8 cellular contexts compared by ENCODE assay signal in the genomic region with DNA sequence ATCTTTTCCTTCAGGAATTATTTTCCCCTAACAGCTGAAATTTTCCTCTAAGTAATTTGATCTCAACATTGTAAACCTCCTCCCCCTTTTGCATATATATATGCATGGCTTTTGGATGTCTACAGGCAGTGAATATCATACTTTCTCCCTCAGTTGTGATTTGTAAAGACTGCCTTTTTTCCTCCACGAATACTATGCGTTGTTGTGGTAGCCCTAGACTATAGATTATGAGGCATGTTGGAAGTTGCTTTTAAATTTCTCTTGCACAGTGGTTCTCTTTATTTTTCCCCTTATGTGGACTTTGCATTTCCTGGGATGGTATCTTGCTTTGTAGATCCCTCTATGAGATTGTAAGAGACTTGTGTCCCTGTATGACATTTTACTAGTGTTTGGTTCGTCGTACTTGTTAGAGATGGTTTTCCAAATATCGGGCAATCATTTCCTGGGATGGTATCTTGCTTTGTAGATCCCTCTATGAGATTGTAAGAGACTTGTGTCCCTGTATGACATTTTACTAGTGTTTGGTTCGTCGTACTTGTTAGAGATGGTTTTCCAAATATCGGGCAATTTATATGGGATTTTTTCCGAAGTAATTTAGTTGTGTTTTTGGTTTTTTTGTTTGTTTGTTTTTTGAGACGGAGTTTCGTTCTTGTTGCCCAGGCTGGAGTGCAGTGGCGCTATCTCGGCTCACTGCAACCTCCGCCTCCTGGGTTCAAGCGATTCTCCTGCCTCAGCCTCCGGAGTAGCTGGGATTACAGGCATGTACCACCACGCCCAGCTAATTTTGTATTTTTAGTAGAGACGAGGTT. TPM values are rescaled to one million over a fixed set of nuclear protein-coding genes. Genes with fewer than 3 reads are reported as not detected.
DNase-seq lines count a peak whose midpoint lies in the region; ATAC-seq and TF ChIP-seq lines count a peak whose summit lies in the region.
"Not testable (repeated sequence)": the region's sequence is repeated elsewhere in the genome, so short reads cannot be mapped to it uniquely, and the experiment has no call there.

No MANE protein-coding gene starts in this region.

- ATAC-seq in Panc1, result not testable (repeated sequence)

- H3K27ac Mint-ChIP-seq in activated T-helper 2 cell treated with anti-CD3 and anti-CD28 coated beads, Interferon-gamma antibody, Interleukin-2, Interleukin-4, amounts not matched to agents 10 μg/mL and 5 μg/mL and 100 μg/mL, durations not matched to agents 14 hours and 24 hours and 36 hours; nephron progenitor cell: not testable (repeated sequence)
- peak overlapping the region; percentile 97 for H3K27ac Mint-ChIP-seq in stimulated activated naive CD8-positive, alpha-beta T cell treated with anti-CD3 and anti-CD28 coated beads, Interleukin-15, Interleukin-2, amounts not matched to agents 100 ng/mL and 50 ng/mL, for 24 hours

- in situ Hi-C loops in Panc1 (cut with HindIII; ENCODE audit: low pct_unique_long_range_greater_than_20kb, low sequenced_read_pairs), result not testable (repeated sequence)

- H3K4me1 ChIP-seq in HEK293 (ENCODE audit: control insufficient read depth, insufficient read depth, low read length), result peaks cover 20% of the 10 kb centered on the region
- peaks cover 30% of the 10 kb centered on the region for H3K4me1 ChIP-seq in Panc1 (ENCODE audit: control insufficient read depth, insufficient read depth, low read length)
- H3K4me1 ChIP-seq in effector memory CD4-positive, alpha-beta T cell (ENCODE audit: control insufficient read depth, insufficient read depth, low read length, poor library complexity, severe bottlenecking), result not testable (repeated sequence)

- H3K4me3 ChIP-seq in BJ (ENCODE audit: low read depth, low read length) (peak overlapping the region; percentile 83), HEK293 (ENCODE audit: low read depth, low read length) (peak overlapping the region; percentile 89), Panc1 (ENCODE audit: low read depth in 2 of 2, low read length in 2 of 2) (peak overlapping the region; percentile 79 to 97), iPS-18c (ENCODE audit: insufficient read depth, low read depth, low read length) (peak overlapping the region; percentile 96)
- H3K4me3 ChIP-seq in effector memory CD4-positive, alpha-beta T cell (ENCODE audit: insufficient read depth, low read depth, low read length, poor library complexity, severe bottlenecking), result peak overlapping the region; percentile 99

- DNase-seq in BJ (ENCODE audit: low read depth); Panc1 (ENCODE audit: low read depth, low spot score); activated T-helper 2 cell treated with anti-CD3 and anti-CD28 coated beads, Interferon-gamma antibody, Interleukin-2, Interleukin-4, amounts not matched to agents 10 μg/mL and 5 μg/mL and 100 μg/mL, durations not matched to agents 14 hours and 24 hours and 36 hours (ENCODE audit: low spot score); effector memory CD4-positive, alpha-beta T cell; nephron progenitor cell: not testable (repeated sequence)

- POLR2A ChIA-PET in BJ (lab: Charles Lee), result not testable (repeated sequence)
- POLR2A ChIA-PET in HEK293 (lab: Yijun Ruan, JAX) (interaction anchor here (0.8 to 1.6 kb wide), 2 partner anchors 48 to 60 kb away, joined by 3 read pairs; no protein-coding TSS in a partner anchor), Panc1 (lab: Charles Lee) (interaction anchor here (0.6 kb wide), 1 partner anchor 10 kb away, joined by 4 read pairs; no protein-coding TSS in a partner anchor)

- BruUV-seq in Panc1 (replicated peaks; lab: Mats Ljungman, UMichigan), result not testable (repeated sequence)

- H3K36me3 ChIP-seq in BJ (ENCODE audit: control insufficient read depth, insufficient read depth, low read length); HEK293 (ENCODE audit: control insufficient read depth in 2 of 2, insufficient read depth in 1 of 2, low read length in 2 of 2); Panc1 (ENCODE audit: control insufficient read depth, insufficient read depth, low read length); effector memory CD4-positive, alpha-beta T cell (ENCODE audit: control insufficient read depth, insufficient read depth, low read length): not testable (repeated sequence)

- H3K9me3 ChIP-seq in HEK293 (ENCODE audit: control insufficient read depth, insufficient read depth, low read depth, low read length); Panc1 (ENCODE audit: control insufficient read depth, insufficient read depth, low read depth, low read length); effector memory CD4-positive, alpha-beta T cell (ENCODE audit: control insufficient read depth, low read length); iPS-18c (ENCODE audit: control insufficient read depth, insufficient read depth, low read length): not testable (repeated sequence)

- H3K4me1 Mint-ChIP-seq in activated T-helper 2 cell treated with anti-CD3 and anti-CD28 coated beads, Interferon-gamma antibody, Interleukin-2, Interleukin-4, amounts not matched to agents 10 μg/mL and 5 μg/mL and 100 μg/mL, durations not matched to agents 14 hours and 24 hours and 36 hours (ENCODE audit: low read depth), result peaks cover 34% of the 10 kb centered on the region
- peaks cover 55% of the 10 kb centered on the region for H3K4me1 Mint-ChIP-seq in nephron progenitor cell
- peaks cover 52% of the 10 kb centered on the region for H3K4me1 Mint-ChIP-seq in stimulated activated naive CD8-positive, alpha-beta T cell treated with anti-CD3 and anti-CD28 coated beads, Interleukin-15, Interleukin-2, amounts not matched to agents 100 ng/mL and 50 ng/mL, for 24 hours (ENCODE audit: low read depth)

- CTCF ChIA-PET in BJ (lab: Yijun Ruan, JAX), result interaction anchor here (1.5 kb wide), 1 partner anchor 45 kb away, joined by 3 read pairs; no protein-coding TSS in a partner anchor
- CTCF ChIA-PET in HEK293 (lab: Yijun Ruan, JAX); Panc1 (lab: Charles Lee): not testable (repeated sequence)

- not testable (repeated sequence) for H3K27me3 ChIP-seq in BJ (ENCODE audit: control insufficient read depth, insufficient read depth, low read length); Panc1 (ENCODE audit: control insufficient read depth, insufficient read depth, low read length); effector memory CD4-positive, alpha-beta T cell (replicated peaks; ENCODE audit: control insufficient read depth, insufficient read depth, low read length, poor library complexity, severe bottlenecking)

- H3K27ac ChIP-seq in HEK293 (ENCODE audit: extremely low read depth, low read depth, low read length) (peak overlapping the region; percentile 56; the same call in 1 of the 2 replicates), Panc1 (ENCODE audit: low read length) (peak overlapping the region; percentile 92)
- peak overlapping the region; percentile 92 for H3K27ac ChIP-seq in effector memory CD4-positive, alpha-beta T cell (ENCODE audit: insufficient read depth, low read length, poor library complexity, severe bottlenecking)

- TF ChIP-seq CTCF in BJ (IDR thresholded peaks at IDR 0.05; ENCODE audit: insufficient read depth, low read depth, low read length); HEK293 (tag by site-specific recombination; IDR thresholded peaks at IDR 0.05); Panc1 (IDR thresholded peaks at IDR 0.05); nephron progenitor cell (IDR thresholded peaks at IDR 0.05): not testable (repeated sequence)

- intact Hi-C loops in Panc1 (cut with micrococcal nuclease; ENCODE audit: unreplicated experiment), result not testable (repeated sequence)
- intact Hi-C loops in activated T-helper 2 cell treated with anti-CD3 and anti-CD28 coated beads, Interferon-gamma antibody, Interleukin-2, Interleukin-4, amounts not matched to agents 10 μg/mL and 5 μg/mL and 100 μg/mL, durations not matched to agents 14 hours and 24 hours and 36 hours (cut with micrococcal nuclease), result loop anchor here (2.0 to 5.0 kb wide), 5 partner anchors 57 to 736 kb away; a partner anchor contains a TSS

- H3K4me3 Mint-ChIP-seq in activated T-helper 2 cell treated with anti-CD3 and anti-CD28 coated beads, Interferon-gamma antibody, Interleukin-2, Interleukin-4, amounts not matched to agents 10 μg/mL and 5 μg/mL and 100 μg/mL, durations not matched to agents 14 hours and 24 hours and 36 hours (ENCODE audit: low read depth), result peak overlapping the region; percentile 98
- peak overlapping the region; percentile 99 for H3K4me3 Mint-ChIP-seq in nephron progenitor cell
- peak overlapping the region; percentile 100 for H3K4me3 Mint-ChIP-seq in stimulated activated naive CD8-positive, alpha-beta T cell treated with anti-CD3 and anti-CD28 coated beads, Interleukin-15, Interleukin-2, amounts not matched to agents 100 ng/mL and 50 ng/mL, for 24 hours

- H3K27me3 Mint-ChIP-seq in activated T-helper 2 cell treated with anti-CD3 and anti-CD28 coated beads, Interferon-gamma antibody, Interleukin-2, Interleukin-4, amounts not matched to agents 10 μg/mL and 5 μg/mL and 100 μg/mL, durations not matched to agents 14 hours and 24 hours and 36 hours (ENCODE audit: low read depth); nephron progenitor cell (ENCODE audit: low read depth, poor library complexity); stimulated activated naive CD8-positive, alpha-beta T cell treated with anti-CD3 and anti-CD28 coated beads, Interleukin-15, Interleukin-2, amounts not matched to agents 100 ng/mL and 50 ng/mL, for 24 hours: not testable (repeated sequence)

- not testable (repeated sequence) for H3K9me3 Mint-ChIP-seq in activated T-helper 2 cell treated with anti-CD3 and anti-CD28 coated beads, Interferon-gamma antibody, Interleukin-2, Interleukin-4, amounts not matched to agents 10 μg/mL and 5 μg/mL and 100 μg/mL, durations not matched to agents 14 hours and 24 hours and 36 hours; nephron progenitor cell; stimulated activated naive CD8-positive, alpha-beta T cell treated with anti-CD3 and anti-CD28 coated beads, Interleukin-15, Interleukin-2, amounts not matched to agents 100 ng/mL and 50 ng/mL, for 24 hours

- H3K36me3 Mint-ChIP-seq in activated T-helper 2 cell treated with anti-CD3 and anti-CD28 coated beads, Interferon-gamma antibody, Interleukin-2, Interleukin-4, amounts not matched to agents 10 μg/mL and 5 μg/mL and 100 μg/mL, durations not matched to agents 14 hours and 24 hours and 36 hours (ENCODE audit: low read depth), result peaks cover 16% of the 10 kb centered on the region
- peaks cover 11% of the 10 kb centered on the region for H3K36me3 Mint-ChIP-seq in nephron progenitor cell (ENCODE audit: low read depth)
- H3K36me3 Mint-ChIP-seq in stimulated activated naive CD8-positive, alpha-beta T cell treated with anti-CD3 and anti-CD28 coated beads, Interleukin-15, Interleukin-2, amounts not matched to agents 100 ng/mL and 50 ng/mL, for 24 hours (ENCODE audit: low read depth), result not testable (repeated sequence)

RNA-seq across cellular contexts. Expression of a gene that starts 2.0 kb away (rescaled TPM):
- 29.7 and 35.3 TPM in 2 replicates for polyA plus RNA-seq in BJ (2011; rRNA removed)
- polyA minus RNA-seq in BJ (2011; rRNA and poly(A)+ RNA removed), result 51.8 and 79.4 TPM in 2 replicates
- total RNA-seq in Panc1 (2021; ENCODE audit: unreplicated experiment), result 29.4 TPM
- 16.2 TPM for polyA plus RNA-seq in Panc1 (2012; ENCODE audit: insufficient read length)
- 33.3 and 43.0 TPM in 2 replicates for total RNA-seq in activated T-helper 2 cell treated with anti-CD3 and anti-CD28 coated beads, Interferon-gamma antibody, Interleukin-2, Interleukin-4, amounts not matched to agents 10 μg/mL and 5 μg/mL and 100 μg/mL, durations not matched to agents 14 hours and 24 hours and 36 hours

RNA-seq across cellular contexts. Expression of a gene that starts 2.3 kb away (rescaled TPM):
- 68.5 and 96.5 TPM in 2 replicates for polyA plus RNA-seq in BJ (2011; rRNA removed)
- 44.1 and 74.7 TPM in 2 replicates for polyA minus RNA-seq in BJ (2011; rRNA and poly(A)+ RNA removed)
- total RNA-seq in Panc1 (2021; ENCODE audit: unreplicated experiment), result 67.6 TPM
- 39.9 TPM for polyA plus RNA-seq in Panc1 (2012; ENCODE audit: insufficient read length)
- 109 and 125 TPM in 2 replicates for total RNA-seq in activated T-helper 2 cell treated with anti-CD3 and anti-CD28 coated beads, Interferon-gamma antibody, Interleukin-2, Interleukin-4, amounts not matched to agents 10 μg/mL and 5 μg/mL and 100 μg/mL, durations not matched to agents 14 hours and 24 hours and 36 hours

RNA-seq across cellular contexts. Expression of a gene that starts 57.0 kb away (rescaled TPM):
- 69.5 and 94.8 TPM in 2 replicates for polyA plus RNA-seq in BJ (2011; rRNA removed)
- polyA minus RNA-seq in BJ (2011; rRNA and poly(A)+ RNA removed), result 32.9 and 49.7 TPM in 2 replicates
- 47.7 TPM for total RNA-seq in Panc1 (2021; ENCODE audit: unreplicated experiment)
- polyA plus RNA-seq in Panc1 (2012; ENCODE audit: insufficient read length), result 45.3 TPM
- 28.1 and 31.2 TPM in 2 replicates for total RNA-seq in activated T-helper 2 cell treated with anti-CD3 and anti-CD28 coated beads, Interferon-gamma antibody, Interleukin-2, Interleukin-4, amounts not matched to agents 10 μg/mL and 5 μg/mL and 100 μg/mL, durations not matched to agents 14 hours and 24 hours and 36 hours
